ENCODE assay signal across 19 cellular contexts in genomic region chr11:117705866-117706265, GRCh38.
DNase-seq lines count a peak whose midpoint lies in the region; ATAC-seq and TF ChIP-seq lines count a peak whose summit lies in the region.
"Had no signal": no experiment of that assay in that cellular context is flagged by ENCODE, and none has a peak within 500 bp of the region (broad histone marks: within the 10 kb centered on the region; RNA-seq: fewer than 3 reads in every experiment).

No MANE protein-coding gene starts in this region.

- H3K9me3 Mint-ChIP-seq in neural progenitor cell: no peaks in the 10 kb centered on the region
- H3K9me3 Mint-ChIP-seq in natural killer cell: no peaks in the 10 kb centered on the region
- H3K9me3 Mint-ChIP-seq: CD8-positive, alpha-beta memory T cell had no signal

- H3K4me3 ChIP-seq in Panc1 (ENCODE audit: low read depth in 2 of 2, low read length in 2 of 2) (no peak overlapping the region), neural progenitor cell (peak overlapping the region; percentile 3)
- H3K4me3 ChIP-seq: PC-9 had no signal

- H3K9ac ChIP-seq in neural progenitor cell: no peak overlapping the region

- TF ChIP-seq CTCF in Panc1 (IDR thresholded peaks at IDR 0.05) (no peak), neural progenitor cell (IDR thresholded peaks at IDR 0.05) (no peak), natural killer cell (IDR thresholded peaks at IDR 0.05) (no peak)

- POLR2A ChIA-PET in Panc1 (lab: Charles Lee): no interaction called here

- H3K4me3 Mint-ChIP-seq in neural progenitor cell (no peak overlapping the region), natural killer cell (no peak overlapping the region)

- DNase-seq in NCI-H1092 (lab: John Stamatoyannopoulos, UW): peak; percentile 44
- peak; percentile 17 to 60 for DNase-seq in NCI-H524 (lab: John Stamatoyannopoulos, UW)
- DNase-seq in Panc1 (ENCODE audit: low read depth, low spot score): no peak
- peak; percentile 54 for DNase-seq in neural progenitor cell (ENCODE audit: low spot score)
- DNase-seq in natural killer cell: no peak
- DNase-seq in AG08395 (ENCODE audit: low spot score): no peak
- no peak for DNase-seq in NCI-H2171 treated with DMSO at 0.1 percent for 48 hours (lab: John Stamatoyannopoulos, UW)
- DNase-seq: C1 segment of cervical spinal cord; CD8-positive, alpha-beta memory T cell; DMS79; KBM-7; NCI-H1436; NCI-H1930; NCI-H226; NCI-H748 treated with DMSO at 0.1 percent for 48 hours; PC-9; T-helper 1 cell had no signal

- peak overlapping the region; percentile 12; the same call in 1 of the 2 replicates for H3K27ac ChIP-seq in Panc1 (ENCODE audit: low read length)
- peak overlapping the region; percentile 65 for H3K27ac ChIP-seq in neural progenitor cell
- H3K27ac ChIP-seq: PC-9 had no signal

- H3K79me2 ChIP-seq in neural progenitor cell (ENCODE audit: low read depth): no peaks in the 10 kb centered on the region

- H3K36me3 ChIP-seq in Panc1 (ENCODE audit: control insufficient read depth, insufficient read depth, low read length): no peaks in the 10 kb centered on the region
- H3K36me3 ChIP-seq in neural progenitor cell: no peaks in the 10 kb centered on the region

- peaks cover 21% of the 10 kb centered on the region for H3F3A ChIP-seq in neural progenitor cell (ENCODE audit: low read depth)

- H4K20me1 ChIP-seq in neural progenitor cell (ENCODE audit: low read depth): peaks cover 7% of the 10 kb centered on the region

- CTCF ChIA-PET in Panc1 (lab: Charles Lee): no interaction called here

- H3K4me1 ChIP-seq in Panc1 (ENCODE audit: control insufficient read depth, insufficient read depth, low read length): peaks cover 6% of the 10 kb centered on the region; the same call in 1 of the 2 replicates
- peaks cover 36% of the 10 kb centered on the region for H3K4me1 ChIP-seq in neural progenitor cell

- H3K27me3 ChIP-seq in Panc1 (ENCODE audit: control insufficient read depth, insufficient read depth, low read length) (peaks cover 6% of the 10 kb centered on the region), neural progenitor cell (no peaks in the 10 kb centered on the region)

- H3K4me1 Mint-ChIP-seq in neural progenitor cell: peaks cover 56% of the 10 kb centered on the region
- peaks cover 7 to 8% of the 10 kb centered on the region in 2 donors for H3K4me1 Mint-ChIP-seq in natural killer cell

- no TSS peak for BruUV-seq in Panc1 (replicated peaks; lab: Mats Ljungman, UMichigan)

- H3K27ac Mint-ChIP-seq in neural progenitor cell: peak overlapping the region; percentile 4
- no peak overlapping the region for H3K27ac Mint-ChIP-seq in natural killer cell
- H3K27ac Mint-ChIP-seq: CD8-positive, alpha-beta memory T cell had no signal

- H3K4me2 ChIP-seq in neural progenitor cell: peak overlapping the region; percentile 40
- H3K4me2 ChIP-seq: PC-9 had no signal

- intact Hi-C loops in Panc1 (cut with micrococcal nuclease; ENCODE audit: unreplicated experiment): no loop called here
- intact Hi-C loops in natural killer cell (cut with micrococcal nuclease): no loop called here

- ATAC-seq in Panc1 (no peak), natural killer cell (no peak), GM18502 (IDR thresholded peaks at IDR 0.05; ENCODE audit: poor library complexity, unreplicated experiment) (no peak)
- ATAC-seq: HepG2 had no signal

- in situ Hi-C loops in Panc1 (cut with HindIII; ENCODE audit: low pct_unique_long_range_greater_than_20kb, low sequenced_read_pairs): no loop called here

- H3K9me3 ChIP-seq in Panc1 (ENCODE audit: control insufficient read depth, insufficient read depth, low read depth, low read length): no peaks in the 10 kb centered on the region
- H3K9me3 ChIP-seq in neural progenitor cell (ENCODE audit: low read depth): no peaks in the 10 kb centered on the region

- peaks cover 26% of the 10 kb centered on the region for H3K27me3 Mint-ChIP-seq in neural progenitor cell (ENCODE audit: insufficient read depth, low read depth)
- peaks cover 22 to 28% of the 10 kb centered on the region in 2 donors for H3K27me3 Mint-ChIP-seq in natural killer cell (ENCODE audit: low read depth in 2 of 2)

- H3K36me3 Mint-ChIP-seq in neural progenitor cell: no peaks in the 10 kb centered on the region
- H3K36me3 Mint-ChIP-seq in natural killer cell: no peaks in the 10 kb centered on the region
- H3K36me3 Mint-ChIP-seq: CD8-positive, alpha-beta memory T cell had no signal

- H2AFZ ChIP-seq in neural progenitor cell (replicated peaks): no peak overlapping the region
- H2AFZ ChIP-seq: PC-9 had no signal

Comparison
In these comparisons a context has a peak if more than half of its experiments do, and no peak if none do; other contexts are left out.
1. DNase-seq: peak in NCI-H1092 (single experiment), NCI-H524 (2 of 2) and neural progenitor cell (single experiment); none in Panc1 (single experiment), natural killer cell (single experiment), AG08395 (single experiment) and NCI-H2171 treated with DMSO at 0.1 percent for 48 hours (single experiment).